Comparison of ENCODE assay signal across 8 cellular contexts in genomic region chr12:6699989-6700645, GRCh38. TPM values are rescaled to one million over a fixed set of nuclear protein-coding genes. Genes with fewer than 3 reads are reported as not detected.
DNase-seq lines count a peak whose midpoint lies in the region; ATAC-seq and TF ChIP-seq lines count a peak whose summit lies in the region.

No MANE protein-coding gene starts in this region.

- H3K14ac ChIP-seq in IMR-90 (replicated peaks; ENCODE audit: low read depth, low read length): peak overlapping the region; percentile 37; the same call in 1 of the 2 replicates

- DNase-seq in AG09309 (ENCODE audit: low read depth) (no peak), IMR-90 (no peak), ascending aorta (ENCODE audit: low spot score in 2 of 2) (no peak), iPS-NIHi7 (ENCODE audit: extremely low spot score) (peak; percentile 65), GOT3 (lab: John Stamatoyannopoulos, UW) (no peak)

- no peak for TF ChIP-seq RAD21 in IMR-90 (IDR thresholded peaks at IDR 0.05; ENCODE audit: low read length)

- 1% methylated on average over 21 of the region's 65 CpGs; no CpG with 5 or more reads in 1 of the 2 experiments for WGBS in IMR-90 (ENCODE audit: extremely low coverage in 2 of 2, insufficient read length in 1 of 2), 2 experiments

- TF ChIP-seq CTCF in AG09309 (IDR thresholded peaks at IDR 0.05; ENCODE audit: control insufficient read depth, insufficient read depth, low read depth, low read length, missing control alignments): no peak
- TF ChIP-seq CTCF in IMR-90 (conservative IDR thresholded peaks at IDR 0.05; ENCODE audit: low read depth, low read length): no peak
- no peak for TF ChIP-seq CTCF in ascending aorta (IDR thresholded peaks at IDR 0.05)

- POLR2A ChIA-PET in IMR-90 (lab: Charles Lee; ENCODE audit: unreplicated experiment): interaction anchor here (0.6 to 1.0 kb wide), 3 partner anchors 10 to 104 kb away, joined by 4 to 5 read pairs (median 5); no protein-coding TSS in a partner anchor

- H3K9ac ChIP-seq in IMR-90 (ENCODE audit: low read depth, low read length): peak overlapping the region; percentile 90

- peak overlapping the region; percentile 42 for H3K18ac ChIP-seq in IMR-90 (ENCODE audit: low read depth, low read length)

- peak overlapping the region; percentile 59 for H2AK5ac ChIP-seq in IMR-90 (ENCODE audit: low read depth, low read length)

- H3K9me1 ChIP-seq in IMR-90 (ENCODE audit: insufficient read depth, low read length): no peaks in the 10 kb centered on the region

- peak overlapping the region; percentile 2 for H2BK5ac ChIP-seq in IMR-90 (ENCODE audit: low read depth, low read length, poor library complexity, severe bottlenecking)

- peak overlapping the region; percentile 44 for H3K4me3 Mint-ChIP-seq in stimulated activated naive CD8-positive, alpha-beta T cell treated with anti-CD3 and anti-CD28 coated beads, Interleukin-15, Interleukin-2, amounts not matched to agents 100 ng/mL and 50 ng/mL, for 24 hours

- H3K27ac ChIP-seq in IMR-90 (ENCODE audit: insufficient read depth, low read length) (peak overlapping the region; percentile 57), ascending aorta (peak overlapping the region; percentile 46 to 62)

- intact Hi-C loops in IMR-90 (cut with micrococcal nuclease): no loop called here
- intact Hi-C loops in ascending aorta (cut with DNase I): loop anchor here (1.0 kb wide), 1 partner anchor 24 kb away; the partner anchor contains the start of gene COPS7A

- H3K9me3 ChIP-seq in IMR-90 (ENCODE audit: control insufficient read depth, insufficient read depth, low read length): no peaks in the 10 kb centered on the region
- H3K9me3 ChIP-seq in ascending aorta: no peaks in the 10 kb centered on the region

- no TSS peak for BruUV-seq in IMR-90 (replicated peaks; lab: Mats Ljungman, UMichigan)

- H2BK20ac ChIP-seq in IMR-90 (ENCODE audit: low read depth, low read length): no peak overlapping the region

- H3K36me3 ChIP-seq in IMR-90 (ENCODE audit: control insufficient read depth, insufficient read depth, low read length): peaks cover 4% of the 10 kb centered on the region
- H3K36me3 ChIP-seq in ascending aorta: no peaks in the 10 kb centered on the region

- in situ Hi-C loops in IMR-90 (cut with MboI; ENCODE audit: low sequenced_read_pairs): no loop called here

- TF ChIP-seq POLR2A in IMR-90 (IDR thresholded peaks at IDR 0.05; ENCODE audit: low read depth, low read length): no peak

- peaks cover 10 to 17% of the 10 kb centered on the region in 2 experiments; a peak in 3 of 4 replicates for H3K79me1 ChIP-seq in IMR-90 (ENCODE audit: low read depth in 1 of 2, low read length in 2 of 2)

- H3K27me3 Mint-ChIP-seq in stimulated activated naive CD8-positive, alpha-beta T cell treated with anti-CD3 and anti-CD28 coated beads, Interleukin-15, Interleukin-2, amounts not matched to agents 100 ng/mL and 50 ng/mL, for 24 hours: peaks cover 56% of the 10 kb centered on the region

- H3K27me3 ChIP-seq in IMR-90 (ENCODE audit: control insufficient read depth, insufficient read depth, low read length) (peaks cover 3% of the 10 kb centered on the region; the same call in 1 of the 2 replicates), ascending aorta (no peaks in the 10 kb centered on the region)

- CTCF ChIA-PET in IMR-90 (lab: Yijun Ruan, JAX): interaction anchor here (1.0 kb wide), 1 partner anchor 16 kb away, joined by 3 read pairs; no protein-coding TSS in a partner anchor

- peak overlapping the region; percentile 48 for H3K4me3 ChIP-seq in AG09309 (ENCODE audit: control insufficient read depth, low read depth, low read length)
- H3K4me3 ChIP-seq in IMR-90 (ENCODE audit: insufficient read depth, low read depth, low read length): peak overlapping the region; percentile 81
- peak overlapping the region; percentile 72 to 89 for H3K4me3 ChIP-seq in ascending aorta

- peak overlapping the region; percentile 88 for H3K23ac ChIP-seq in IMR-90 (ENCODE audit: low read depth, low read length)

- no peak overlapping the region for H2BK15ac ChIP-seq in IMR-90 (ENCODE audit: low read depth, low read length)

- peak overlapping the region; percentile 82 for H2AFZ ChIP-seq in IMR-90 (replicated peaks; ENCODE audit: low read length, poor library complexity)

- no peak overlapping the region; the same call in 1 of the 2 replicates for H3K56ac ChIP-seq in IMR-90 (ENCODE audit: extremely low read depth, insufficient read depth, low read length)

- no peak overlapping the region for H2BK120ac ChIP-seq in IMR-90 (ENCODE audit: low read depth, low read length)

- H3K36me3 Mint-ChIP-seq in stimulated activated naive CD8-positive, alpha-beta T cell treated with anti-CD3 and anti-CD28 coated beads, Interleukin-15, Interleukin-2, amounts not matched to agents 100 ng/mL and 50 ng/mL, for 24 hours (ENCODE audit: low read depth): no peaks in the 10 kb centered on the region

- H3K4me1 Mint-ChIP-seq in stimulated activated naive CD8-positive, alpha-beta T cell treated with anti-CD3 and anti-CD28 coated beads, Interleukin-15, Interleukin-2, amounts not matched to agents 100 ng/mL and 50 ng/mL, for 24 hours (ENCODE audit: low read depth): peaks cover 33% of the 10 kb centered on the region

- dilution Hi-C loops in IMR-90 (cut with HindIII; ENCODE audit: low sequenced_read_pairs, unreplicated experiment): no loop called here

- H3K9me3 Mint-ChIP-seq in stimulated activated naive CD8-positive, alpha-beta T cell treated with anti-CD3 and anti-CD28 coated beads, Interleukin-15, Interleukin-2, amounts not matched to agents 100 ng/mL and 50 ng/mL, for 24 hours: no peaks in the 10 kb centered on the region

- no peaks in the 10 kb centered on the region for H4K20me1 ChIP-seq in IMR-90 (ENCODE audit: insufficient read depth, low read length)

- peak overlapping the region; percentile 84 for H4K5ac ChIP-seq in IMR-90 (ENCODE audit: low read depth, low read length)

- peak overlapping the region; percentile 91 for H3K4me2 ChIP-seq in IMR-90 (ENCODE audit: low read depth, low read length)

- H3K4me1 ChIP-seq in IMR-90 (ENCODE audit: control insufficient read depth, insufficient read depth, low read length) (peaks cover 4% of the 10 kb centered on the region), ascending aorta (peaks cover 0 to 8% of the 10 kb centered on the region in 2 donors)

- peak overlapping the region; percentile 72 for H3K4ac ChIP-seq in IMR-90 (ENCODE audit: low read depth, low read length)

- H3K27ac Mint-ChIP-seq in stimulated activated naive CD8-positive, alpha-beta T cell treated with anti-CD3 and anti-CD28 coated beads, Interleukin-15, Interleukin-2, amounts not matched to agents 100 ng/mL and 50 ng/mL, for 24 hours: no peak overlapping the region

- peak overlapping the region; percentile 58; the same call in 1 of the 2 replicates for H4K91ac ChIP-seq in IMR-90 (ENCODE audit: insufficient read depth, low read depth, low read length)

- H4K8ac ChIP-seq in IMR-90 (ENCODE audit: low read depth in 2 of 2, low read length in 2 of 2): peak overlapping the region; percentile 21 to 86; a peak in 3 of 4 replicates

- H2AK9ac ChIP-seq in IMR-90 (replicated peaks; ENCODE audit: low read depth, low read length, poor library complexity): peak overlapping the region; percentile 88

- peak; percentile 63 for ATAC-seq in IMR-90 (ENCODE audit: low read depth)
- no peak for ATAC-seq in HG03108 (IDR thresholded peaks at IDR 0.05; ENCODE audit: unreplicated experiment)
- ATAC-seq in GM18907 (IDR thresholded peaks at IDR 0.05; ENCODE audit: unreplicated experiment): no peak

TF ChIP-seq in IMR-90, 13 proteins besides CTCF, POLR2A, EP300 and RAD21 (continues in another document):
- TF ChIP-seq NFE2L2 (IDR thresholded peaks at IDR 0.05; ENCODE audit: low read depth, low read length) (no peak), RFX5 (IDR thresholded peaks at IDR 0.05; ENCODE audit: low read depth, low read length) (no peak), RCOR1 (IDR thresholded peaks at IDR 0.05; ENCODE audit: insufficient replicate concordance, low read length) (no peak), MAFK (IDR thresholded peaks at IDR 0.05; ENCODE audit: low read depth, low read length) (no peak), MXI1 (IDR thresholded peaks at IDR 0.05; ENCODE audit: borderline replicate concordance, low read depth, low read length) (no peak), CEBPB (IDR thresholded peaks at IDR 0.05; ENCODE audit: low read depth, low read length) (no peak), ELK1 (IDR thresholded peaks at IDR 0.05; ENCODE audit: borderline replicate concordance, low read depth, low read length) (no peak)

RNA-seq across cellular contexts. Expression of gene PIANP, which starts 0.5 kb away (rescaled TPM):
- total RNA-seq in IMR-90 (2012; rRNA removed) (under 0.01 and 0.18 TPM in 2 replicates), ascending aorta (not detected)
- 5.4 and 6.8 TPM in 2 replicates for polyA plus RNA-seq in IMR-90 (2012; rRNA removed)
- 4.1 and 11.4 TPM in 2 replicates for polyA plus RNA-seq in IMR-90 (2012; cell fraction: cytosol; rRNA removed)
- polyA plus RNA-seq in IMR-90 (2012; cell fraction: nucleus; rRNA removed; ENCODE audit: low replicate concordance): 10.0 and 16.9 TPM in 2 replicates

RNA-seq across cellular contexts. Expression of gene ZNF384, which starts 10.9 kb away (rescaled TPM):
- total RNA-seq in IMR-90 (2012; rRNA removed) (16.3 and 17.5 TPM in 2 replicates), ascending aorta (15.1 TPM)
- 53.7 and 55.6 TPM in 2 replicates for polyA plus RNA-seq in IMR-90 (2012; rRNA removed)
- polyA plus RNA-seq in IMR-90 (2012; cell fraction: cytosol; rRNA removed): 23.1 and 32.3 TPM in 2 replicates
- 169 and 187 TPM in 2 replicates for polyA plus RNA-seq in IMR-90 (2012; cell fraction: nucleus; rRNA removed; ENCODE audit: low replicate concordance)

RNA-seq across cellular contexts. Expression of gene COPS7A, which starts 23.7 kb away (rescaled TPM):
- total RNA-seq in IMR-90 (2012; rRNA removed) (51.4 and 58.8 TPM in 2 replicates), ascending aorta (221 TPM)
- polyA plus RNA-seq in IMR-90 (2012; rRNA removed): 135 and 138 TPM in 2 replicates
- 142 and 155 TPM in 2 replicates for polyA plus RNA-seq in IMR-90 (2012; cell fraction: cytosol; rRNA removed)
- polyA plus RNA-seq in IMR-90 (2012; cell fraction: nucleus; rRNA removed; ENCODE audit: low replicate concordance): 205 and 256 TPM in 2 replicates

RNA-seq across cellular contexts. Expression of gene ING4, which starts 37.2 kb away (rescaled TPM):
- 22.0 and 25.3 TPM in 2 replicates for total RNA-seq in IMR-90 (2012; rRNA removed)
- polyA plus RNA-seq in IMR-90 (2012; rRNA removed): 31.1 and 47.5 TPM in 2 replicates
- polyA plus RNA-seq in IMR-90 (2012; cell fraction: cytosol; rRNA removed): 23.4 and 26.9 TPM in 2 replicates
- 64.9 and 157 TPM in 2 replicates for polyA plus RNA-seq in IMR-90 (2012; cell fraction: nucleus; rRNA removed; ENCODE audit: low replicate concordance)
- total RNA-seq in ascending aorta: 2.6 TPM

RNA-seq across cellular contexts. Expression of gene MLF2, which starts 52.8 kb away (rescaled TPM):
- total RNA-seq in IMR-90 (2012; rRNA removed) (236 and 244 TPM in 2 replicates), ascending aorta (145 TPM)
- polyA plus RNA-seq in IMR-90 (2012; rRNA removed): 359 and 403 TPM in 2 replicates
- polyA plus RNA-seq in IMR-90 (2012; cell fraction: cytosol; rRNA removed): 225 and 535 TPM in 2 replicates
- 257 and 322 TPM in 2 replicates for polyA plus RNA-seq in IMR-90 (2012; cell fraction: nucleus; rRNA removed; ENCODE audit: low replicate concordance)
